12 cellular contexts compared by ENCODE assay signal in genomic region chr3:108823803-108824202, GRCh38. TPM values are rescaled to one million over a fixed set of nuclear protein-coding genes. Genes with fewer than 3 reads are reported as not detected.
DNase-seq lines count a peak whose midpoint lies in the region; ATAC-seq and TF ChIP-seq lines count a peak whose summit lies in the region.
"Not testable (repeated sequence)": the region's sequence is repeated elsewhere in the genome, so short reads cannot be mapped to it uniquely, and the experiment has no call there.
"Had no signal": no experiment of that assay in that cellular context is flagged by ENCODE, and none has a peak within 500 bp of the region (broad histone marks: within the 10 kb centered on the region; RNA-seq: fewer than 3 reads in every experiment).

No MANE protein-coding gene starts in this region.

- peaks cover 57 to 73% (median 69%) of the 10 kb centered on the region in 3 donors for H3K4me1 Mint-ChIP-seq in CD8-positive, alpha-beta memory T cell
- peaks cover 51% of the 10 kb centered on the region for H3K4me1 Mint-ChIP-seq in activated CD4-positive, alpha-beta T cell treated with anti-CD3 and anti-CD28 coated beads, Interleukin-2, amount 10 ng/mL, durations not matched to agents 7 days and 5 days
- peaks cover 71% of the 10 kb centered on the region for H3K4me1 Mint-ChIP-seq in activated T-cell treated with anti-CD3 and anti-CD28 coated beads, Interleukin-2, amount 50 U/mL, for 24 hours (ENCODE audit: low read depth)
- H3K4me1 Mint-ChIP-seq in activated naive CD4-positive, alpha-beta T cell treated with anti-CD3 and anti-CD28 coated beads, Interleukin-2, amount 10 ng/mL, durations not matched to agents 7 days and 5 days: peaks cover 36% of the 10 kb centered on the region
- H3K4me1 Mint-ChIP-seq in central memory CD8-positive, alpha-beta T cell: peaks cover 65% of the 10 kb centered on the region
- H3K4me1 Mint-ChIP-seq in naive thymus-derived CD8-positive, alpha-beta T cell: peaks cover 16 to 62% (median 57%) of the 10 kb centered on the region in 4 donors

- not testable (repeated sequence) for H3K36me3 ChIP-seq in CD8-positive, alpha-beta memory T cell (ENCODE audit: insufficient read depth, low read length); Peyer's patch; thymus (ENCODE audit: control insufficient read depth, insufficient read depth)

- POLR2A ChIA-PET in CD8-positive, alpha-beta memory T cell (lab: Charles Lee): interaction anchor here (0.8 to 2.3 kb wide), 5 partner anchors 10 to 221 kb away, joined by 3 to 10 read pairs (median 3); no protein-coding TSS in a partner anchor
- POLR2A ChIA-PET in activated CD4-positive, alpha-beta T cell treated with anti-CD3 and anti-CD28 coated beads, Interleukin-2, amount 10 ng/mL, durations not matched to agents 7 days and 5 days (lab: Charles Lee): interaction anchor here (0.7 kb wide), 1 partner anchor 41 kb away, joined by 3 read pairs; no protein-coding TSS in a partner anchor
- POLR2A ChIA-PET in naive thymus-derived CD8-positive, alpha-beta T cell (lab: Charles Lee): interaction anchor here (1.0 kb wide), 1 partner anchor 11 kb away, joined by 7 read pairs; no protein-coding TSS in a partner anchor

- peak overlapping the region; percentile 66 for H3K27ac ChIP-seq in CD8-positive, alpha-beta memory T cell (ENCODE audit: low read depth, low read length)
- peak overlapping the region in 2 of 4 donors; percentile 46 to 62 for H3K27ac ChIP-seq in Peyer's patch
- not testable (repeated sequence) for H3K27ac ChIP-seq in thymus (ENCODE audit: low read depth)

- DNase-seq in CD8-positive, alpha-beta memory T cell; Peyer's patch; activated CD4-positive, alpha-beta T cell treated with anti-CD3 and anti-CD28 coated beads, Interleukin-2, amount 10 ng/mL, durations not matched to agents 7 days and 5 days; central memory CD8-positive, alpha-beta T cell (ENCODE audit: low spot score in 2 of 2); naive thymus-derived CD8-positive, alpha-beta T cell: not testable (repeated sequence)
- DNase-seq in activated T-cell treated with anti-CD3 and anti-CD28 coated beads, Interleukin-2, amount 50 U/mL, for 24 hours: peak; percentile 46
- peak; percentile 44 for DNase-seq in activated naive CD4-positive, alpha-beta T cell treated with anti-CD3 and anti-CD28 coated beads, Interleukin-2, amount 10 ng/mL, durations not matched to agents 7 days and 5 days

- not testable (repeated sequence) for H3K9me3 ChIP-seq in CD8-positive, alpha-beta memory T cell (ENCODE audit: low read length); Peyer's patch; thymus (ENCODE audit: control insufficient read depth)

- H3K4me3 Mint-ChIP-seq in CD8-positive, alpha-beta memory T cell: peak overlapping the region; percentile 87 to 95 (median 90)
- H3K4me3 Mint-ChIP-seq in activated CD4-positive, alpha-beta T cell treated with anti-CD3 and anti-CD28 coated beads, Interleukin-2, amount 10 ng/mL, durations not matched to agents 7 days and 5 days: peak overlapping the region; percentile 91
- peak overlapping the region; percentile 85 for H3K4me3 Mint-ChIP-seq in activated T-cell treated with anti-CD3 and anti-CD28 coated beads, Interleukin-2, amount 50 U/mL, for 24 hours
- H3K4me3 Mint-ChIP-seq in activated naive CD4-positive, alpha-beta T cell treated with anti-CD3 and anti-CD28 coated beads, Interleukin-2, amount 10 ng/mL, durations not matched to agents 7 days and 5 days: peak overlapping the region; percentile 90
- peak overlapping the region; percentile 84 for H3K4me3 Mint-ChIP-seq in central memory CD8-positive, alpha-beta T cell
- peak overlapping the region; percentile 81 to 93 (median 86) for H3K4me3 Mint-ChIP-seq in naive thymus-derived CD8-positive, alpha-beta T cell

- TF ChIP-seq CTCF in Peyer's patch (IDR thresholded peaks at IDR 0.05): not testable (repeated sequence)

- peak overlapping the region; percentile 74 for H3K4me3 ChIP-seq in CD8-positive, alpha-beta memory T cell (ENCODE audit: low read length)
- peak overlapping the region in 3 of 4 donors; percentile 7 to 17 (median 16) for H3K4me3 ChIP-seq in Peyer's patch
- peak overlapping the region; percentile 78 for H3K4me3 ChIP-seq in thymus (ENCODE audit: low read length)

- CTCF ChIA-PET in CD8-positive, alpha-beta memory T cell (lab: Charles Lee): interaction anchor here (8.0 kb wide), 1 partner anchor 9 kb away, joined by 57 read pairs; no protein-coding TSS in a partner anchor
- CTCF ChIA-PET in activated CD4-positive, alpha-beta T cell treated with anti-CD3 and anti-CD28 coated beads, Interleukin-2, amount 10 ng/mL, durations not matched to agents 7 days and 5 days (lab: Charles Lee): interaction anchor here (1.2 to 1.5 kb wide), 2 partner anchors 11 to 148 kb away, joined by 3 to 4 read pairs; no protein-coding TSS in a partner anchor
- CTCF ChIA-PET in activated naive CD4-positive, alpha-beta T cell treated with anti-CD3 and anti-CD28 coated beads, Interleukin-2, amount 10 ng/mL, durations not matched to agents 7 days and 5 days (lab: Charles Lee): interaction anchor here (0.9 to 8.2 kb wide), 5 partner anchors 9 to 162 kb away, joined by 3 to 85 read pairs (median 4); no protein-coding TSS in a partner anchor

- not testable (repeated sequence) for ATAC-seq in central memory CD8-positive, alpha-beta T cell (replicated peaks; ENCODE audit: extremely low read depth, poor library complexity, severe bottlenecking); naive thymus-derived CD8-positive, alpha-beta T cell

- not testable (repeated sequence) for H3K27me3 ChIP-seq in CD8-positive, alpha-beta memory T cell (ENCODE audit: insufficient read depth, low read length, poor library complexity, severe bottlenecking); Peyer's patch; thymus (ENCODE audit: control insufficient read depth, insufficient read depth)

- TF ChIP-seq POLR2A in Peyer's patch (IDR thresholded peaks at IDR 0.05): not testable (repeated sequence)

- H3K4me1 ChIP-seq in CD8-positive, alpha-beta memory T cell (ENCODE audit: insufficient read depth, low read length): peaks cover 41% of the 10 kb centered on the region
- H3K4me1 ChIP-seq in Peyer's patch: not testable (repeated sequence)
- H3K4me1 ChIP-seq in thymus (ENCODE audit: control insufficient read depth, insufficient read depth, low read length): peaks cover 14% of the 10 kb centered on the region

- peaks cover 3 to 44% (median 9%) of the 10 kb centered on the region in 3 donors for H3K36me3 Mint-ChIP-seq in CD8-positive, alpha-beta memory T cell
- H3K36me3 Mint-ChIP-seq in activated CD4-positive, alpha-beta T cell treated with anti-CD3 and anti-CD28 coated beads, Interleukin-2, amount 10 ng/mL, durations not matched to agents 7 days and 5 days (ENCODE audit: low read depth): peaks cover 47% of the 10 kb centered on the region
- H3K36me3 Mint-ChIP-seq in activated T-cell treated with anti-CD3 and anti-CD28 coated beads, Interleukin-2, amount 50 U/mL, for 24 hours (ENCODE audit: low read depth); naive thymus-derived CD8-positive, alpha-beta T cell: not testable (repeated sequence)
- peaks cover 52% of the 10 kb centered on the region for H3K36me3 Mint-ChIP-seq in activated naive CD4-positive, alpha-beta T cell treated with anti-CD3 and anti-CD28 coated beads, Interleukin-2, amount 10 ng/mL, durations not matched to agents 7 days and 5 days
- H3K36me3 Mint-ChIP-seq in central memory CD8-positive, alpha-beta T cell (ENCODE audit: insufficient read depth): peaks cover 20% of the 10 kb centered on the region

- 30% methylated on average over 10 of the region's 10 CpGs for WGBS in thymus

- H3K9me3 Mint-ChIP-seq in CD8-positive, alpha-beta memory T cell; activated CD4-positive, alpha-beta T cell treated with anti-CD3 and anti-CD28 coated beads, Interleukin-2, amount 10 ng/mL, durations not matched to agents 7 days and 5 days; activated T-cell treated with anti-CD3 and anti-CD28 coated beads, Interleukin-2, amount 50 U/mL, for 24 hours; activated naive CD4-positive, alpha-beta T cell treated with anti-CD3 and anti-CD28 coated beads, Interleukin-2, amount 10 ng/mL, durations not matched to agents 7 days and 5 days; central memory CD8-positive, alpha-beta T cell; naive thymus-derived CD8-positive, alpha-beta T cell: not testable (repeated sequence)

- not testable (repeated sequence) for H3K27me3 Mint-ChIP-seq in CD8-positive, alpha-beta memory T cell; activated CD4-positive, alpha-beta T cell treated with anti-CD3 and anti-CD28 coated beads, Interleukin-2, amount 10 ng/mL, durations not matched to agents 7 days and 5 days; activated T-cell treated with anti-CD3 and anti-CD28 coated beads, Interleukin-2, amount 50 U/mL, for 24 hours; activated naive CD4-positive, alpha-beta T cell treated with anti-CD3 and anti-CD28 coated beads, Interleukin-2, amount 10 ng/mL, durations not matched to agents 7 days and 5 days; central memory CD8-positive, alpha-beta T cell; naive thymus-derived CD8-positive, alpha-beta T cell

- peak overlapping the region; percentile 43 to 96 (median 94) for H3K27ac Mint-ChIP-seq in CD8-positive, alpha-beta memory T cell
- H3K27ac Mint-ChIP-seq in activated CD4-positive, alpha-beta T cell treated with anti-CD3 and anti-CD28 coated beads, Interleukin-2, amount 10 ng/mL, durations not matched to agents 7 days and 5 days: peak overlapping the region; percentile 89
- H3K27ac Mint-ChIP-seq in activated T-cell treated with anti-CD3 and anti-CD28 coated beads, Interleukin-2, amount 50 U/mL, for 24 hours: peak overlapping the region; percentile 86
- H3K27ac Mint-ChIP-seq in activated naive CD4-positive, alpha-beta T cell treated with anti-CD3 and anti-CD28 coated beads, Interleukin-2, amount 10 ng/mL, durations not matched to agents 7 days and 5 days: peak overlapping the region; percentile 94
- peak overlapping the region; percentile 94 for H3K27ac Mint-ChIP-seq in central memory CD8-positive, alpha-beta T cell (ENCODE audit: low read depth)
- H3K27ac Mint-ChIP-seq in naive thymus-derived CD8-positive, alpha-beta T cell: peak overlapping the region; percentile 76 to 97 (median 91)

RNA-seq across cellular contexts. Expression of gene TRAT1, which starts 1.2 kb away (rescaled TPM):
- total RNA-seq in CD8-positive, alpha-beta memory T cell: 10 to 100 TPM; 27.2 to 29.1 TPM
- 120 TPM for polyA plus RNA-seq in CD8-positive, alpha-beta memory T cell
- total RNA-seq in Peyer's patch: 1 to 10 TPM in 2 of 4 donors, not detected in 2; 2.3 to 3.3 TPM
- 100 to 1,000 TPM; 126 to 151 TPM for total RNA-seq in activated CD4-positive, alpha-beta T cell treated with anti-CD3 and anti-CD28 coated beads, Interleukin-2, amount 10 ng/mL, durations not matched to agents 7 days and 5 days
- 10 to 100 TPM; 35.5 to 39.8 TPM for total RNA-seq in naive thymus-derived CD8-positive, alpha-beta T cell
- 10 to 100 TPM; 55.3 to 81.7 (median 56.8) TPM for polyA plus RNA-seq in naive thymus-derived CD8-positive, alpha-beta T cell
- 43.6 TPM for polyA plus RNA-seq in thymus
- total RNA-seq: B cell, G401, MCF 10A had no signal
- polyA plus RNA-seq: A549 had no signal

Comparison
In these comparisons a context has a peak if more than half of its experiments do, and no peak if none do; other contexts are left out.
1. H3K4me3 ChIP-seq: peak in every context shown above with its lines; median percentile 78 in thymus; 74 in CD8-positive, alpha-beta memory T cell; 16 in Peyer's patch.
2. RNA of gene TRAT1, which starts 1.2 kb away (total RNA-seq): 126 to 151 TPM in activated CD4-positive, alpha-beta T cell treated with anti-CD3 and anti-CD28 coated beads, Interleukin-2, amount 10 ng/mL, durations not matched to agents 7 days and 5 days, 35.5 to 39.8 TPM in naive thymus-derived CD8-positive, alpha-beta T cell and 27.2 to 29.1 TPM in CD8-positive, alpha-beta memory T cell; 2.3 to 3.3 TPM in Peyer's patch; every median in the first group is over 4 times any median in the second.
3. Peak in every context shown above with its lines, with median percentiles within 50 percentile points of each other: H3K27ac Mint-ChIP-seq and H3K4me3 Mint-ChIP-seq.